ENCODE assay signal across 29 cellular contexts in the genomic region with DNA sequence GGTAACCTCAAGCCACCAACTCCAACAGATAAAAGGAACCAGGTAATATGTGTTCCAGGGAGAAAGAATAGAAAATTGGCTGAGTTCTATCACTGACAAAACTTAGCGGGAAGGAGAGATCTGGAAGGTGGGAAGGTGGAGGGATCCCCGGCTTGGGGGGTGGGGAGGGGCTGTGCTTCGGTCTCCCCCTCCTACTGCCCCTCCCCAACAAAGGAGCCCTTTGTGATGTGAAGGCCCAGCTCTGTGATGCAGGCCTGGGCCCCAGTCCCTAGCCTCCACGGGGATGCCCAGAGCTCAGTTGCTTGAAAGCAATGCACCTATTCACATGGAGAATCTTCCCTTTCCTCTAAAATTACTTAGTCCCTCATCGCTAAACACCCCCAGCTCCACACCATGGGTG.
"Had no signal": no experiment of that assay in that cellular context is flagged by ENCODE, and none has a peak within 500 bp of the region (broad histone marks: within the 10 kb centered on the region; RNA-seq: fewer than 3 reads in every experiment).

No MANE protein-coding gene starts in this region.

- H3K9ac ChIP-seq: parathyroid adenoma had no signal

- H2AFZ ChIP-seq: parathyroid adenoma had no signal

- H3K27me3 Mint-ChIP-seq: activated CD8-positive, alpha-beta T cell treated with anti-CD3 and anti-CD28 coated beads for 36 hours; activated T-helper 17 cell treated with anti-CD3 and anti-CD28 coated beads, Interleukin-2, amount 50 U/mL, for 72 hours had no signal

- H3K79me2 ChIP-seq: parathyroid adenoma had no signal

- DNase-seq: activated CD4-positive, alpha-beta T cell treated with anti-CD3 and anti-CD28 coated beads, Interleukin-2, amount 50 U/mL, for 1 hour; activated CD8-positive, alpha-beta T cell treated with anti-CD3 and anti-CD28 coated beads for 36 hours; activated gamma-delta T cell treated with Interleukin-2 at 50 U/mL for 16 hours; activated naive CD4-positive, alpha-beta T cell treated with anti-CD3 and anti-CD28 coated beads, Interleukin-2, amount 50 U/mL, for 16 hours; activated T-cell treated with anti-CD3 and anti-CD28 coated beads, Interleukin-2, amount 50 U/mL, for 4 hours; amniotic stem cell; caudate nucleus; cortex of kidney; effector memory CD8-positive, alpha-beta T cell; erythroblast; hippocampal formation; left cardiac atrium; left ventricle myocardium superior; psoas muscle; sigmoid colon; small intestine; stimulated activated CD4-positive, alpha-beta T cell treated with anti-CD3 and anti-CD28 coated beads, Interleukin-1b, Interleukin-23, amount 100 ng/mL, for 48 hours; stimulated activated naive B cell treated with anti-CD40 and anti-IgM and Interleukin-4, amounts not matched to agents 10 μg/mL and 1 μg/mL and 100 μg/mL, for 72 hours; stomach; thyroid gland; upper lobe of left lung had no signal

- H3K4me1 ChIP-seq: gastroesophageal sphincter, parathyroid adenoma, psoas muscle, sigmoid colon, vagina had no signal

- ATAC-seq: activated CD4-positive, CD25-positive, alpha-beta regulatory T cell treated with anti-CD3 and anti-CD28 coated beads, Interleukin-2, amount 50 U/mL, for 24 hours; activated CD8-positive, alpha-beta T cell treated with anti-CD3 and anti-CD28 coated beads for 36 hours; activated T-cell treated with anti-CD3 and anti-CD28 coated beads, Interleukin-2, amount 50 U/mL, for 4 hours; activated T-helper 17 cell treated with anti-CD3 and anti-CD28 coated beads, Interleukin-2, amount 50 U/mL, for 72 hours; effector memory CD8-positive, alpha-beta T cell; gastroesophageal sphincter; left cardiac atrium; left ventricle myocardium superior; psoas muscle; stimulated activated naive B cell treated with anti-CD40 and anti-IgM and Interleukin-4, amounts not matched to agents 10 μg/mL and 1 μg/mL and 100 μg/mL, for 72 hours had no signal

- FAIRE-seq: keratinocyte, small intestine had no signal

- H3K4me3 Mint-ChIP-seq: activated CD8-positive, alpha-beta T cell treated with anti-CD3 and anti-CD28 coated beads for 36 hours; activated T-cell treated with anti-CD3 and anti-CD28 coated beads, Interleukin-2, amount 50 U/mL, for 4 hours; activated T-helper 17 cell treated with anti-CD3 and anti-CD28 coated beads, Interleukin-2, amount 50 U/mL, for 72 hours; effector memory CD8-positive, alpha-beta T cell; nephron; stimulated activated naive B cell treated with anti-CD40 and anti-IgM and Interleukin-4, amounts not matched to agents 10 μg/mL and 1 μg/mL and 100 μg/mL, for 72 hours; T-helper 2 cell treated with Interferon-gamma antibody and Interleukin-4, amounts not matched to agents 5 μg/mL and 100 μg/mL, for 36 hours had no signal

- H3K27ac ChIP-seq: gastroesophageal sphincter, parathyroid adenoma, psoas muscle, sigmoid colon, stomach, thyroid gland, upper lobe of left lung, vagina had no signal

- H3K9me3 Mint-ChIP-seq: activated T-cell treated with anti-CD3 and anti-CD28 coated beads, Interleukin-2, amount 50 U/mL, for 4 hours; activated T-helper 17 cell treated with anti-CD3 and anti-CD28 coated beads, Interleukin-2, amount 50 U/mL, for 72 hours; effector memory CD8-positive, alpha-beta T cell; nephron had no signal

- H3K9me3 ChIP-seq: gastroesophageal sphincter, psoas muscle, sigmoid colon, stomach, thyroid gland, upper lobe of left lung, vagina had no signal

- H3K4me3 ChIP-seq: gastroesophageal sphincter, psoas muscle, sigmoid colon, stomach, thyroid gland, upper lobe of left lung, vagina had no signal

- H3K27ac Mint-ChIP-seq: activated CD8-positive, alpha-beta T cell treated with anti-CD3 and anti-CD28 coated beads for 36 hours; effector memory CD8-positive, alpha-beta T cell; nephron; stimulated activated naive B cell treated with anti-CD40 and anti-IgM and Interleukin-4, amounts not matched to agents 10 μg/mL and 1 μg/mL and 100 μg/mL, for 72 hours; T-helper 2 cell treated with Interferon-gamma antibody and Interleukin-4, amounts not matched to agents 5 μg/mL and 100 μg/mL, for 36 hours had no signal

- H3K36me3 ChIP-seq: gastroesophageal sphincter, sigmoid colon, stomach, thyroid gland, upper lobe of left lung, vagina had no signal

- H3K27me3 ChIP-seq: gastroesophageal sphincter, sigmoid colon, thyroid gland, upper lobe of left lung, vagina had no signal
